21 cellular contexts compared by ENCODE assay signal in genomic region chr16:407253-407652, GRCh38. TPM values are rescaled to one million over a fixed set of nuclear protein-coding genes. Genes with fewer than 3 reads are reported as not detected.
A peak's percentile ranks its signal among the peaks of the same experiment; 100 is the strongest.
DNase-seq lines count a peak whose midpoint lies in the region; ATAC-seq and TF ChIP-seq lines count a peak whose summit lies in the region.
"Had no signal": no experiment of that assay in that cellular context is flagged by ENCODE, and none has a peak within 500 bp of the region (broad histone marks: within the 10 kb centered on the region; RNA-seq: fewer than 3 reads in every experiment).

No MANE protein-coding gene starts in this region.

- H3K36me3 ChIP-seq in Panc1 (ENCODE audit: control insufficient read depth, insufficient read depth, low read length) = no peaks in the 10 kb centered on the region; the same call in 1 of the 2 replicates
- H3K36me3 ChIP-seq in osteoblast (ENCODE audit: insufficient read depth, low read length) = peaks cover 15% of the 10 kb centered on the region

- H3K36me3 Mint-ChIP-seq in activated T-cell treated with anti-CD3 and anti-CD28 coated beads, Interleukin-2, amount 50 U/mL, for 24 hours (ENCODE audit: low read depth) = peaks cover 13% of the 10 kb centered on the region

- H3K27ac ChIP-seq in Panc1 (ENCODE audit: low read length) = no peak overlapping the region
- no peak overlapping the region for H3K27ac ChIP-seq in osteoblast (ENCODE audit: low read depth, low read length)
- H3K27ac ChIP-seq: BLaER1 treated with 17β-estradiol and CSF1 and Interleukin-3, amounts not matched to agents 10 nM and 100 nM had no signal

- intact Hi-C loops in Panc1 (cut with micrococcal nuclease; ENCODE audit: unreplicated experiment) = no loop called here

- no peak overlapping the region for H2AFZ ChIP-seq in osteoblast (ENCODE audit: low read length)

- H3K27me3 ChIP-seq in Panc1 (ENCODE audit: control insufficient read depth, insufficient read depth, low read length) (no peaks in the 10 kb centered on the region), osteoblast (ENCODE audit: insufficient read depth, low read length) (no peaks in the 10 kb centered on the region)

- peaks cover 3% of the 10 kb centered on the region for H3K4me1 Mint-ChIP-seq in activated T-cell treated with anti-CD3 and anti-CD28 coated beads, Interleukin-2, amount 50 U/mL, for 24 hours (ENCODE audit: low read depth)

- BruUV-seq in Panc1 (replicated peaks; lab: Mats Ljungman, UMichigan) = no TSS peak

- H4K20me1 ChIP-seq in osteoblast (ENCODE audit: insufficient read depth, low read length) = no peaks in the 10 kb centered on the region
- H4K20me1 ChIP-seq: BLaER1 treated with 17β-estradiol and CSF1 and Interleukin-3, amounts not matched to agents 10 nM and 100 nM had no signal

- in situ Hi-C loops in Panc1 (cut with HindIII; ENCODE audit: low pct_unique_long_range_greater_than_20kb, low sequenced_read_pairs) = no loop called here

- no peaks in the 10 kb centered on the region for H3K9me3 Mint-ChIP-seq in activated T-cell treated with anti-CD3 and anti-CD28 coated beads, Interleukin-2, amount 50 U/mL, for 24 hours
- H3K9me3 Mint-ChIP-seq: CD4-positive, alpha-beta T cell had no signal

- CTCF ChIA-PET in Panc1 (lab: Charles Lee) = no interaction called here

- H3K27me3 Mint-ChIP-seq in activated T-cell treated with anti-CD3 and anti-CD28 coated beads, Interleukin-2, amount 50 U/mL, for 24 hours = no peaks in the 10 kb centered on the region
- H3K27me3 Mint-ChIP-seq: CD4-positive, alpha-beta T cell had no signal

- 0 out of 2 replicates have a peak, but pooled peaks have one; percentile 15 for ATAC-seq in Panc1
- no peak for ATAC-seq in GM19467 (IDR thresholded peaks at IDR 0.05; ENCODE audit: unreplicated experiment)
- ATAC-seq: PC-3 had no signal

- H3K4me3 ChIP-seq in Panc1 (ENCODE audit: low read depth in 2 of 2, low read length in 2 of 2) (no peak overlapping the region), osteoblast (ENCODE audit: insufficient read depth, low read length) (no peak overlapping the region), foreskin fibroblast (ENCODE audit: low read depth in 1 of 2, low read length in 2 of 2) (no peak overlapping the region)
- H3K4me3 ChIP-seq: BLaER1 treated with 17β-estradiol and CSF1 and Interleukin-3, amounts not matched to agents 10 nM and 100 nM had no signal

- H3K4me3 Mint-ChIP-seq in activated T-cell treated with anti-CD3 and anti-CD28 coated beads, Interleukin-2, amount 50 U/mL, for 24 hours = no peak overlapping the region
- H3K4me3 Mint-ChIP-seq: CD4-positive, alpha-beta T cell had no signal

- H3K27ac Mint-ChIP-seq in activated T-cell treated with anti-CD3 and anti-CD28 coated beads, Interleukin-2, amount 50 U/mL, for 24 hours = no peak overlapping the region
- H3K27ac Mint-ChIP-seq: CD4-positive, alpha-beta T cell had no signal

- DNase-seq in GM20000 (ENCODE audit: low spot score) (peak; percentile 9), Panc1 (ENCODE audit: low read depth, low spot score) (no peak), iPS-NIHi7 (ENCODE audit: extremely low spot score) (peak; percentile 11), osteoblast (ENCODE audit: insufficient read length, low spot score, missing footprints) (peak; percentile 46), foreskin fibroblast (no peak)
- DNase-seq in activated T-cell treated with anti-CD3 and anti-CD28 coated beads, Interleukin-2, amount 50 U/mL, for 24 hours = no peak
- DNase-seq: AML-193; CD4-positive, alpha-beta T cell; DMS53; GOT3; Kasumi-1; NCI-H1092 treated with DMSO at 0.1 percent for 48 hours; NCI-H1436 treated with DMSO at 0.1 percent for 48 hours; NCI-H187 treated with DMSO at 0.1 percent for 48 hours; NCI-H2107; NCI-H524; NCI-H774; PC-3; Right ventricle myocardium superior had no signal

- POLR2A ChIA-PET in Panc1 (lab: Charles Lee) = no interaction called here

- H3K4me1 ChIP-seq in Panc1 (ENCODE audit: control insufficient read depth, insufficient read depth, low read length) (peaks cover 3% of the 10 kb centered on the region; the same call in 1 of the 2 replicates), osteoblast (ENCODE audit: insufficient read depth, low read length) (peaks cover 3% of the 10 kb centered on the region)

- H3K4me2 ChIP-seq in osteoblast (ENCODE audit: insufficient read depth, low read length) = no peak overlapping the region

- H3K9me3 ChIP-seq in Panc1 (ENCODE audit: control insufficient read depth, insufficient read depth, low read depth, low read length) (no peaks in the 10 kb centered on the region), osteoblast (ENCODE audit: low read depth, low read length) (no peaks in the 10 kb centered on the region)
- H3K9me3 ChIP-seq: BLaER1 treated with 17β-estradiol and CSF1 and Interleukin-3, amounts not matched to agents 10 nM and 100 nM had no signal

- peaks cover 12% of the 10 kb centered on the region for H3K79me2 ChIP-seq in osteoblast (ENCODE audit: insufficient read depth, low read length)

- TF ChIP-seq CTCF in GM20000 (IDR thresholded peaks at IDR 0.05; ENCODE audit: extremely low read depth, missing control alignments) (no peak), Panc1 (IDR thresholded peaks at IDR 0.05) (no peak), osteoblast (IDR thresholded peaks at IDR 0.05; ENCODE audit: extremely low read depth, low read depth, low read length) (no peak), foreskin fibroblast (IDR thresholded peaks at IDR 0.05; ENCODE audit: low read depth, low read length) (no peak)

RNA-seq across cellular contexts. Expression of gene DECR2, which starts 5.6 kb away (rescaled TPM):
- total RNA-seq in Panc1 (2021; ENCODE audit: unreplicated experiment) (92.7 TPM), osteoblast (18.1 and 24.5 TPM in 2 replicates)
- polyA plus RNA-seq in Panc1 (2012; ENCODE audit: insufficient read length) = 107 TPM

RNA-seq across cellular contexts. Expression of gene NME4, which starts 10.3 kb away (rescaled TPM):
- total RNA-seq in Panc1 (2021; ENCODE audit: unreplicated experiment) = 500 TPM
- 1,177 TPM for polyA plus RNA-seq in Panc1 (2012; ENCODE audit: insufficient read length)
- 77.2 and 83.6 TPM in 2 replicates for total RNA-seq in osteoblast

RNA-seq across cellular contexts. Expression of gene RAB11FIP3, which starts 18.2 kb away (rescaled TPM):
- total RNA-seq in Panc1 (2021; ENCODE audit: unreplicated experiment) (57.3 TPM), osteoblast (22.7 and 25.3 TPM in 2 replicates)
- polyA plus RNA-seq in Panc1 (2012; ENCODE audit: insufficient read length) = 65.7 TPM

RNA-seq across cellular contexts. Expression of gene PGAP6, which starts 25.5 kb away (rescaled TPM):
- total RNA-seq in Panc1 (2021; ENCODE audit: unreplicated experiment) (128 TPM), osteoblast (40.1 and 54.3 TPM in 2 replicates)
- polyA plus RNA-seq in Panc1 (2012; ENCODE audit: insufficient read length) = 259 TPM

RNA-seq across cellular contexts. Expression of gene MRPL28, which starts 36.9 kb away (rescaled TPM):
- total RNA-seq in Panc1 (2021; ENCODE audit: unreplicated experiment) (140 TPM), osteoblast (50.7 and 55.4 TPM in 2 replicates)
- 198 TPM for polyA plus RNA-seq in Panc1 (2012; ENCODE audit: insufficient read length)

Comparison
In these comparisons a context has a peak if more than half of its experiments do, and no peak if none do; other contexts are left out.
1. DNase-seq: peak in GM20000 (single experiment), iPS-NIHi7 (single experiment) and osteoblast (single experiment); none in Panc1 (single experiment), activated T-cell treated with anti-CD3 and anti-CD28 coated beads, Interleukin-2, amount 50 U/mL, for 24 hours (single experiment) and foreskin fibroblast (0 of 2).